Comparison of ENCODE assay signal across 29 cellular contexts in genomic region chr7:38060637-38061036, GRCh38.
"Had no signal": no experiment of that assay in that cellular context is flagged by ENCODE, and none has a peak within 500 bp of the region (broad histone marks: within the 10 kb centered on the region; RNA-seq: fewer than 3 reads in every experiment).

No MANE protein-coding gene starts in this region.

- FAIRE-seq: RCC 7860 had no signal

- H3K27ac ChIP-seq: PC-9, RWPE1, SJCRH30, SK-N-MC had no signal

- H3K36me3 ChIP-seq: MG63, SJCRH30 had no signal

- H3K4me1 ChIP-seq: SJCRH30 had no signal

- DNase-seq: Kasumi-1, MG63, NCI-H1048, NCI-H1105, NCI-H1417 treated with DMSO at 0.1 percent for 48 hours, NCI-H1436 treated with DMSO at 0.1 percent for 48 hours, NCI-H1694 treated with DMSO at 0.1 percent for 48 hours, NCI-H187 treated with DMSO at 0.1 percent for 48 hours, NCI-H2029, NCI-H2081, NCI-H2171 treated with DMSO at 0.1 percent for 48 hours, NCI-H2227 treated with DMSO at 0.1 percent for 48 hours, NCI-H345, NCI-H446, NCI-H510A treated with DMSO at 0.1 percent for 48 hours, NCI-H524 treated with DMSO at 0.1 percent for 48 hours, NCI-H526 treated with DMSO at 0.1 percent for 48 hours, NCI-H774, SHP77, SIG-M5, SJCRH30, T-cell had no signal

- H3K4me2 ChIP-seq: PC-9 had no signal

- ATAC-seq: Panc1, Right ventricle myocardium inferior, SK-N-SH treated with all-trans-retinoic acid at 6 μM for 48 hours, T-cell had no signal

- H3K27me3 ChIP-seq: MG63, SJCRH30 had no signal

- H2AFZ ChIP-seq: PC-9 had no signal

- H3K9me3 ChIP-seq: MG63, SJCRH30 had no signal

- H3K4me3 ChIP-seq: MG63, PC-9, SJCRH30, SK-N-MC had no signal
